Comparison of ENCODE assay signal across 1 cellular context in the genomic region with DNA sequence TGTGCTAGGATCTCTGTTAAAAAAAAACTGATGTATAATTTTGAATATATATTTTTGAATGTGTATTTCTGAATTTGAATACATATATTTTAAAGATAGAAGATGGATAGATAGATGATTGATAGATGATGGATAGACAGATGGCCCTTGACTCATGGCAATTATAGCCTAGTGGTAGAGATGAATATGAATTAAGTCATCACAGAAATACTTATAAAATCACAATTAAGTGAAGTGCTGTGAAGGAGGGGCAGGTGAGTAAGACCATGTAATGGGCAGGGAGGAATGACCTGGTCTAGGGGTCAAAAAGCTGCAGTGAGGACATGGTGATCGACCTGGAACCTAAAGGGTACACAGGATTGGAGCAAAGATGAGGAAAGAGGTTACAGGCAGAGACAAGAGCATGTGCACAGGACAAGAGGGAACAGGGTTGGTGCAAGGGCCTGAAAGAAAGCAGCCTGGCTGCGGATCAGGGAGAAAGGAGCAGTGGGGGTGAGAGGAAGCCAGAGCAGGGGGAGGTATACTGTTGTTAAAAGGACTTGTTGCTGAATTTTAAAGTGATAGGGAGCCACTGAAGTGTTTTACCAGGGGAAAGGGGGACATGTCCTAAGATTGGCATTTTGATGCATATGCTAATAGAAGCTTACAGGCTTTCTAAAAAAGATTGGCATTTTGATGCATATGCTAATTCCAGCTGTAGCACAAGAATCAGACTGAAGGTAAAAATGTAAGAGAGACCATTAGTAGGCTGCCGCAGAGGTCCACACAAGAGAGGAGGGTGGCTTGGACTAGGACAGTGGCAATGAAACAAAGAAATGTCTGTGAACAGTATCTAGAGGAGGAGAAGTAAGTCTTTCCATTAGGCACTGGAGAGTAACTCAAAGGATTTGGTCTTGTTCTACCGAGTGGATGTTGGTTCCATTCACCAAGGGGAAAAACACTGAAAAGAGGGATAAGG.
TF ChIP-seq lines count a peak whose summit lies in the region.

No MANE protein-coding gene starts in this region.

TF ChIP-seq in H1, 55 proteins besides CTCF, POLR2A, EP300 and RAD21:
- TF ChIP-seq MAX (IDR thresholded peaks at IDR 0.05) (0 out of 2 replicates have a peak, but pooled peaks have one; percentile 31), CHD1 (IDR thresholded peaks at IDR 0.05; ENCODE audit: low read depth, low read length) (no peak)
- TF ChIP-seq, protein P1, sequence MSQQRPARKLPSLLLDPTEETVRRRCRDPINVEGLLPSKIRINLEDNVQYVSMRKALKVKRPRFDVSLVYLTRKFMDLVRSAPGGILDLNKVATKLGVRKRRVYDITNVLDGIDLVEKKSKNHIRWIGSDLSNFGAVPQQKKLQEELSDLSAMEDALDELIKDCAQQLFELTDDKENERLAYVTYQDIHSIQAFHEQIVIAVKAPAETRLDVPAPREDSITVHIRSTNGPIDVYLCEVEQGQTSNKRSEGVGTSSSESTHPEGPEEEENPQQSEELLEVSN (IDR thresholded peaks at IDR 0.05) = 0 out of 2 replicates have a peak, but pooled peaks have one; percentile 23
